In the genomic region with DNA sequence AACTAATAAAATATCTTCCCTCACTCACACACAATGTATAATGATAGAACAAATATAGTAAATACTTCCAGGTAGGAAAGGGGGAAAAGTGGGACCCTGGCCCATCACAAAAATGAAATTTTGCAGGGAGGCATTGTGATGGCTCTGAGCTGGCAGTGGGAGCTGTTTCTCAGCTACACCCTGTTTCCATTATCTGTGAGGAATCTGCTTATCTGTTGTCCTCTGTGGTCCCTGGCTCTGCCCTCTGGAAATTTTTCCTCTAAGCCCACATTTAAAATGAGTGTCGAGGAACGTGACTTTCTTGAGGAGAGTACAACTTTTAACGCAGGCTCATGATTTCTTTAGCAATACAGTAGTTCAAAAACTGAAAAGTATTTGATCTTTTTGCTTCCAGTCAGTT, we compare ENCODE assay signal across 7 cellular contexts.
"Had no signal": no experiment of that assay in that cellular context is flagged by ENCODE, and none has a peak within 500 bp of the region (broad histone marks: within the 10 kb centered on the region; RNA-seq: fewer than 3 reads in every experiment).

No MANE protein-coding gene starts in this region.

- H3K27me3 Mint-ChIP-seq: IgD-negative memory B cell had no signal

- H3K4me3 Mint-ChIP-seq: GM23338, H9 had no signal

- H3K36me3 Mint-ChIP-seq: IgD-negative memory B cell had no signal

- H3K4me1 Mint-ChIP-seq: GM23338 had no signal

- DNase-seq: H9, HCEC 1CT, KG1 had no signal

- ATAC-seq: GM23338, HepG2 had no signal

- H3K27ac ChIP-seq: HL-60 had no signal

- H3K27ac Mint-ChIP-seq: GM23338, H9 had no signal

- H3K9me3 Mint-ChIP-seq: GM23338, H9, IgD-negative memory B cell had no signal

- H3K4me3 ChIP-seq: GM23338 had no signal

- H2AFZ ChIP-seq: GM23338 had no signal
